Comparison of ENCODE assay signal across 1 cellular context in the genomic region with DNA sequence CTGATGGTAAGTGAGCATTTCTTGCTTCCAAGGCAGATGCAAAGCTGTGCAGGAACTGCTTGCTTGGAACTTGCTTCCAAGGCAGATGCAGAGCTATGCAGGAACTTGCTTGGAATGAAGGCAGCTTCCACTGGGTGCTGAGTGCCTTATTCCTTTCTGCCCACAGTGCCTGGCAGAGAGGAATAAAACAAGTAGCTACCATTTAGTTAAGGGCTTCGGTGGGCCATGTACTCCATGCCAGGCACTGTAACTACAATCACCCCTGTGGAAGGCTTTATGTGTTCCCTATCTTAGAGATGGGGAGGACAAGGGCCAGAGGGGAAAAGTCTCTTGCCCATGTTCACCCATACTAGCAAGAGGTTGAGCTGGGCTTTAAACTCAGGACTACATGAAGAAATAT.
TF ChIP-seq lines count a peak whose summit lies in the region.

No MANE protein-coding gene starts in this region.

TF ChIP-seq in HepG2, 621 proteins besides CTCF, POLR2A, EP300 and RAD21:
- TF ChIP-seq, protein P1, sequence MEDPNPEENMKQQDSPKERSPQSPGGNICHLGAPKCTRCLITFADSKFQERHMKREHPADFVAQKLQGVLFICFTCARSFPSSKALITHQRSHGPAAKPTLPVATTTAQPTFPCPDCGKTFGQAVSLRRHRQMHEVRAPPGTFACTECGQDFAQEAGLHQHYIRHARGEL (CRISPR knock-in tag; IDR thresholded peaks at IDR 0.05): no peak
- no peak for TF ChIP-seq KMT2A (CRISPR knock-in tag; IDR thresholded peaks at IDR 0.05)
